Comparison of ENCODE assay signal across 20 cellular contexts in genomic region chr2:70806620-70807019, GRCh38. TPM values are rescaled to one million over a fixed set of nuclear protein-coding genes. Genes with fewer than 3 reads are reported as not detected.
DNase-seq lines count a peak whose midpoint lies in the region; ATAC-seq, FAIRE-seq and TF ChIP-seq lines count a peak whose summit lies in the region.
"Had no signal": no experiment of that assay in that cellular context is flagged by ENCODE, and none has a peak within 500 bp of the region (broad histone marks: within the 10 kb centered on the region; RNA-seq: fewer than 3 reads in every experiment).

No MANE protein-coding gene starts in this region.

- no peaks in the 10 kb centered on the region for H3K4me1 ChIP-seq in A549
- H3K4me1 ChIP-seq in K562 (replicated peaks in 1 of 2; ENCODE audit: control insufficient read depth in 2 of 2, insufficient read depth in 2 of 2, low read length in 2 of 2), result no peaks in the 10 kb centered on the region
- H3K4me1 ChIP-seq: Caco-2 had no signal

- FAIRE-seq in A549 (lab: Jason Lieb, UNC) (no peak), K562 (lab: Jason Lieb, UNC) (no peak)
- FAIRE-seq: G401.6 had no signal

- no peak overlapping the region for H3K27ac ChIP-seq in A549
- no peak overlapping the region for H3K27ac ChIP-seq in K562 (ENCODE audit: extremely low read depth, low read depth, low read length)

- in situ Hi-C loops in K562 (cut with MboI), result no loop called here

- peak; percentile 7 for DNase-seq in NCI-H2171 treated with DMSO at 0.1 percent for 48 hours (lab: John Stamatoyannopoulos, UW)
- no peak for DNase-seq in NCI-H2171 (lab: John Stamatoyannopoulos, UW)
- no peak for DNase-seq in A549 (ENCODE audit: low read depth in 1 of 2, low spot score in 1 of 2)
- DNase-seq in HEK293T (ENCODE audit: extremely low spot score), result no peak
- DNase-seq in K562 (ENCODE audit: extremely low read depth in 1 of 4, low spot score in 3 of 4), result no peak
- no peak for DNase-seq in NCI-H1694 (lab: John Stamatoyannopoulos, UW)
- no peak for DNase-seq in Right ventricle myocardium superior
- DNase-seq: 8988T; C1 segment of cervical spinal cord; Caco-2; CD4-positive, alpha-beta memory T cell; DND-41; H9; HFFc6 had no signal

- H3K9ac ChIP-seq in K562 (ENCODE audit: insufficient read depth in 1 of 2, low read depth in 2 of 2, low read length in 2 of 2), result no peak overlapping the region

- intact Hi-C loops in K562 (cut with micrococcal nuclease) (no loop called here), Right ventricle myocardium superior (cut with DNase I) (no loop called here)

- CTCF ChIA-PET in A549 (lab: Yijun Ruan, JAX) (interaction anchor here (0.7 to 4.0 kb wide), 8 partner anchors 17 to 515 kb away, joined by 3 to 21 read pairs (median 4); partner anchors contain the start of genes ADD2 and FIGLA), HEK293T (lab: Yijun Ruan, JAX) (no interaction called here), K562 (lab: Yijun Ruan, JAX; ENCODE audit: low intra/inter-chr PET ratio) (no interaction called here)

- TF ChIP-seq RAD21 in A549 (conservative IDR thresholded peaks at IDR 0.05 in 1 of 2, IDR thresholded peaks at IDR 0.05 in 1 of 2), result no peak
- no peak for TF ChIP-seq RAD21 in K562 (CRISPR knock-in tag; conservative IDR thresholded peaks at IDR 0.05 in 1 of 2, IDR thresholded peaks at IDR 0.05 in 1 of 2)

- TF ChIP-seq EP300 in A549 (IDR thresholded peaks at IDR 0.05), result no peak
- TF ChIP-seq EP300 in K562 (IDR thresholded peaks at IDR 0.05; ENCODE audit: low read length), result no peak

- 33% methylated on average over 6 of the region's 6 CpGs for WGBS in A549 (ENCODE audit: missing lambda C conversion rate)
- WGBS in K562 (ENCODE audit: insufficient coverage, low coverage, missing lambda C conversion rate), result 2% methylated on average over 6 of the region's 6 CpGs

- H3K4me2 ChIP-seq in A549 (no peak overlapping the region), K562 (ENCODE audit: insufficient read depth, low read length) (no peak overlapping the region)
- H3K4me2 ChIP-seq: GM23338 had no signal

- peaks cover 24 to 39% of the 10 kb centered on the region in 2 experiments for H3K27me3 ChIP-seq in K562 (ENCODE audit: control insufficient read depth in 2 of 2, insufficient read depth in 2 of 2, low read length in 2 of 2)

- ATAC-seq in A549 (no peak), K562 (no peak), Right ventricle myocardium superior (ENCODE audit: poor library complexity) (no peak)
- ATAC-seq: GM23338, HCT116 had no signal

- no peaks in the 10 kb centered on the region for H3K9me1 ChIP-seq in K562 (ENCODE audit: control insufficient read depth, insufficient read depth, low read length)

- H2AFZ ChIP-seq in K562 (ENCODE audit: low read depth, low read length), result no peak overlapping the region
- H2AFZ ChIP-seq: GM23338 had no signal

- POLR2A ChIA-PET in A549 (lab: Yijun Ruan, JAX), result interaction anchor here (0.9 kb wide), 1 partner anchor 13 kb away, joined by 3 read pairs; no protein-coding TSS in a partner anchor
- POLR2A ChIA-PET in HEK293T (lab: Yijun Ruan, JAX), result no interaction called here
- POLR2A ChIA-PET in K562 (lab: Yijun Ruan, JAX), result no interaction called here

- BruUV-seq in K562 (replicated peaks; lab: Mats Ljungman, UMichigan), result no TSS peak

- H3K9me3 ChIP-seq in A549 (no peaks in the 10 kb centered on the region), K562 (replicated peaks; ENCODE audit: control insufficient read depth, insufficient read depth, low read depth, low read length) (no peaks in the 10 kb centered on the region)
- H3K9me3 ChIP-seq: Caco-2 had no signal

- H4K20me1 ChIP-seq in K562 (replicated peaks; ENCODE audit: control insufficient read depth, insufficient read depth, low read length), result 0 out of 2 replicates have a peak, but pooled peaks cover 3% of the 10 kb centered on the region

- H3K79me2 ChIP-seq in K562 (ENCODE audit: control insufficient read depth, insufficient read depth, low read length), result no peaks in the 10 kb centered on the region

- H3K4me3 ChIP-seq in A549 (no peak overlapping the region), K562 (no peak overlapping the region)
- H3K4me3 ChIP-seq: GM23338 had no signal

- TF ChIP-seq POLR2A in A549 (IDR thresholded peaks at IDR 0.05; ENCODE audit: low read length) (no peak), K562 (conservative IDR thresholded peaks at IDR 0.05) (no peak)

- TF ChIP-seq CTCF in A549 (IDR thresholded peaks at IDR 0.05) (no peak), K562 (IDR thresholded peaks at IDR 0.05 in 2 of 3, conservative IDR thresholded peaks at IDR 0.05 in 1 of 3; ENCODE audit: insufficient read depth in 2 of 3, low read depth in 1 of 3, low read length in 3 of 3) (no peak)

- H3K36me3 ChIP-seq in K562 (ENCODE audit: control insufficient read depth, insufficient read depth, low read length), result no peaks in the 10 kb centered on the region

RNA-seq across cellular contexts. Expression of gene CLEC4F, which starts 13.8 kb away (rescaled TPM):
- not detected in 2 replicates for polyA plus RNA-seq in A549 (2011; rRNA removed)
- not detected in 2 replicates for polyA plus RNA-seq in A549 (2012; cell fraction: cytosol; rRNA removed)
- polyA plus RNA-seq in A549 (2012; cell fraction: nucleus; rRNA removed), result 0.02 and 0.04 TPM in 2 replicates
- polyA plus RNA-seq in A549 (2017; fragmentation: RNase III; extraction: RNeasy Plus Mini Kit Qiagen cat#74134 plus additional on column Dnase treatment), result not detected in 3 replicates
- polyA minus RNA-seq in A549 (2011; rRNA and poly(A)+ RNA removed), result not detected in 2 replicates
- not detected in 2 replicates for total RNA-seq in K562 (2011; cell fraction: chromatin; rRNA removed; ENCODE audit: low replicate concordance)
- not detected in 2 replicates for total RNA-seq in K562 (2011; cell fraction: nucleolus; rRNA removed)
- not detected in 2 replicates for total RNA-seq in K562 (2011; cell fraction: nucleoplasm; rRNA removed)
- total RNA-seq in K562 (2014; rRNA removed), result not detected in 2 replicates
- total RNA-seq in K562 (2014; rRNA removed; fragmentation: Illumina TruSeq; extraction: Trizol), result not detected in 2 replicates
- total RNA-seq in K562 (2015; rRNA removed; fragmentation: Illumina TruSeq; extraction: Trizol), result not detected in 2 replicates
- not detected in 2 replicates for total RNA-seq in K562 (2021)
- polyA plus RNA-seq in K562 (2011; rRNA removed), result not detected in 2 replicates
- not detected in 2 replicates for polyA plus RNA-seq in K562 (2011; cell fraction: cytosol; rRNA removed)
- polyA plus RNA-seq in K562 (2011; cell fraction: nucleus; rRNA removed), result not detected in 2 replicates
- not detected in 2 replicates for polyA plus RNA-seq in K562 (2012)
- not detected in 2 replicates for polyA plus RNA-seq in K562 (2014; fragmentation: Illumina TruSeq; extraction: Trizol)
- not detected for polyA plus RNA-seq in K562 (2014; fragmentation: Nextera tagmentation; extraction: Ambion mirVana)
- not detected in 2 replicates for polyA plus RNA-seq in K562 (2014; rRNA removed)
- not detected in 2 replicates for polyA minus RNA-seq in K562 (2011; rRNA and poly(A)+ RNA removed)
- polyA minus RNA-seq in K562 (2011; cell fraction: cytosol; rRNA and poly(A)+ RNA removed), result not detected in 2 replicates
- polyA minus RNA-seq in K562 (2011; cell fraction: nucleus; rRNA and poly(A)+ RNA removed), result not detected in 2 replicates
- total RNA-seq in Right ventricle myocardium superior, result 0.08 TPM
- total RNA-seq: Caco-2; CD4-positive, alpha-beta memory T cell; GM23338; H4; H9; HFFc6 had no signal
- polyA plus RNA-seq: BJ; CD4-positive, alpha-beta memory T cell; GM23338 had no signal

RNA-seq across cellular contexts. Expression of gene FIGLA, which starts 16.2 kb away (rescaled TPM):
- polyA plus RNA-seq in A549 (2011; rRNA removed) (not detected in 2 replicates), A549 (2017; fragmentation: RNase III; extraction: RNeasy Plus Mini Kit Qiagen cat#74134 plus additional on column Dnase treatment) (not detected in 3 replicates), K562 (2011; rRNA removed) (not detected in 2 replicates), K562 (2014; fragmentation: Illumina TruSeq; extraction: Trizol) (not detected in 2 replicates), K562 (2014; fragmentation: Nextera tagmentation; extraction: Ambion mirVana) (not detected), K562 (2014; rRNA removed) (not detected in 2 replicates)
- not detected in 2 replicates for polyA plus RNA-seq in A549 (2012; cell fraction: cytosol; rRNA removed)
- polyA plus RNA-seq in A549 (2012; cell fraction: nucleus; rRNA removed), result not detected in 2 replicates
- not detected in 2 replicates for polyA minus RNA-seq in A549 (2011; rRNA and poly(A)+ RNA removed)
- not detected in 2 replicates for total RNA-seq in K562 (2011; cell fraction: chromatin; rRNA removed; ENCODE audit: low replicate concordance)
- total RNA-seq in K562 (2011; cell fraction: nucleolus; rRNA removed), result not detected in 2 replicates
- not detected in 2 replicates for total RNA-seq in K562 (2011; cell fraction: nucleoplasm; rRNA removed)
- total RNA-seq in K562 (2014; rRNA removed) (not detected in 2 replicates), K562 (2014; rRNA removed; fragmentation: Illumina TruSeq; extraction: Trizol) (not detected in 2 replicates), K562 (2015; rRNA removed; fragmentation: Illumina TruSeq; extraction: Trizol) (not detected in 2 replicates), K562 (2021) (not detected in 2 replicates), Right ventricle myocardium superior (not detected)
- polyA plus RNA-seq in K562 (2011; cell fraction: cytosol; rRNA removed), result not detected in 2 replicates
- polyA plus RNA-seq in K562 (2011; cell fraction: nucleus; rRNA removed), result not detected in 2 replicates
- polyA plus RNA-seq in K562 (2012), result not detected in 2 replicates
- not detected in 2 replicates for polyA minus RNA-seq in K562 (2011; rRNA and poly(A)+ RNA removed)
- polyA minus RNA-seq in K562 (2011; cell fraction: cytosol; rRNA and poly(A)+ RNA removed), result not detected in 2 replicates
- not detected in 2 replicates for polyA minus RNA-seq in K562 (2011; cell fraction: nucleus; rRNA and poly(A)+ RNA removed)
- total RNA-seq: A673; Caco-2; CD4-positive, alpha-beta memory T cell; GM23338; H4; H9; HFFc6 had no signal
- polyA plus RNA-seq: BJ; CD4-positive, alpha-beta memory T cell; GM23338 had no signal

RNA-seq across cellular contexts. Expression of gene CD207, which starts 29.0 kb away (rescaled TPM):
- polyA plus RNA-seq in A549 (2011; rRNA removed), result 0.05 TPM in 1 of 2 replicates, not detected in the other
- 0.03 TPM in 1 of 2 replicates, not detected in the other for polyA plus RNA-seq in A549 (2012; cell fraction: cytosol; rRNA removed)
- polyA plus RNA-seq in A549 (2012; cell fraction: nucleus; rRNA removed), result not detected in 2 replicates
- 0.04 TPM in 1 of 3 replicates, not detected in the others for polyA plus RNA-seq in A549 (2017; fragmentation: RNase III; extraction: RNeasy Plus Mini Kit Qiagen cat#74134 plus additional on column Dnase treatment)
- not detected in 2 replicates for polyA minus RNA-seq in A549 (2011; rRNA and poly(A)+ RNA removed)
- not detected in 2 replicates for total RNA-seq in K562 (2011; cell fraction: chromatin; rRNA removed; ENCODE audit: low replicate concordance)
- not detected in 2 replicates for total RNA-seq in K562 (2011; cell fraction: nucleolus; rRNA removed)
- not detected in 2 replicates for total RNA-seq in K562 (2011; cell fraction: nucleoplasm; rRNA removed)
- 0.08 TPM in 1 of 2 replicates, not detected in the other for total RNA-seq in K562 (2014; rRNA removed)
- not detected in 2 replicates for total RNA-seq in K562 (2014; rRNA removed; fragmentation: Illumina TruSeq; extraction: Trizol)
- total RNA-seq in K562 (2015; rRNA removed; fragmentation: Illumina TruSeq; extraction: Trizol), result not detected in 2 replicates
- total RNA-seq in K562 (2021), result not detected in 2 replicates
- polyA plus RNA-seq in K562 (2011; rRNA removed), result not detected in 2 replicates
- polyA plus RNA-seq in K562 (2011; cell fraction: cytosol; rRNA removed), result not detected in 2 replicates
- polyA plus RNA-seq in K562 (2011; cell fraction: nucleus; rRNA removed), result not detected in 2 replicates
- polyA plus RNA-seq in K562 (2012), result not detected in 2 replicates
- not detected in 2 replicates for polyA plus RNA-seq in K562 (2014; fragmentation: Illumina TruSeq; extraction: Trizol)
- polyA plus RNA-seq in K562 (2014; fragmentation: Nextera tagmentation; extraction: Ambion mirVana), result not detected
- not detected in 2 replicates for polyA plus RNA-seq in K562 (2014; rRNA removed)
- polyA minus RNA-seq in K562 (2011; rRNA and poly(A)+ RNA removed), result not detected in 2 replicates
- not detected in 2 replicates for polyA minus RNA-seq in K562 (2011; cell fraction: cytosol; rRNA and poly(A)+ RNA removed)
- polyA minus RNA-seq in K562 (2011; cell fraction: nucleus; rRNA and poly(A)+ RNA removed), result not detected in 2 replicates
- not detected for total RNA-seq in Right ventricle myocardium superior
- total RNA-seq: CD4-positive, alpha-beta memory T cell; GM23338; H4; H9; HFFc6 had no signal
- polyA plus RNA-seq: BJ; CD4-positive, alpha-beta memory T cell; GM23338 had no signal

RNA-seq across cellular contexts. Expression of gene ADD2, which starts 38.6 kb away (rescaled TPM):
- 25.5 and 28.4 TPM in 2 replicates for polyA plus RNA-seq in A549 (2011; rRNA removed)
- 25.6 and 34.7 TPM in 2 replicates for polyA plus RNA-seq in A549 (2012; cell fraction: cytosol; rRNA removed)
- polyA plus RNA-seq in A549 (2012; cell fraction: nucleus; rRNA removed), result 21.4 and 26.2 TPM in 2 replicates
- 18.0 to 21.4 TPM (median 20.7 TPM) in 3 replicates for polyA plus RNA-seq in A549 (2017; fragmentation: RNase III; extraction: RNeasy Plus Mini Kit Qiagen cat#74134 plus additional on column Dnase treatment)
- 85.1 and 99.5 TPM in 2 replicates for polyA minus RNA-seq in A549 (2011; rRNA and poly(A)+ RNA removed)
- total RNA-seq in K562 (2011; cell fraction: chromatin; rRNA removed; ENCODE audit: low replicate concordance), result 39.1 and 60.6 TPM in 2 replicates
- 38.0 and 48.7 TPM in 2 replicates for total RNA-seq in K562 (2011; cell fraction: nucleolus; rRNA removed)
- 46.6 and 51.7 TPM in 2 replicates for total RNA-seq in K562 (2011; cell fraction: nucleoplasm; rRNA removed)
- total RNA-seq in K562 (2014; rRNA removed), result 52.1 and 59.3 TPM in 2 replicates
- total RNA-seq in K562 (2014; rRNA removed; fragmentation: Illumina TruSeq; extraction: Trizol), result 18.1 and 19.1 TPM in 2 replicates
- total RNA-seq in K562 (2015; rRNA removed; fragmentation: Illumina TruSeq; extraction: Trizol), result 17.9 and 19.7 TPM in 2 replicates
- total RNA-seq in K562 (2021), result 59.6 and 63.0 TPM in 2 replicates
- polyA plus RNA-seq in K562 (2011; rRNA removed), result 15.0 and 36.2 TPM in 2 replicates
- 20.6 and 70.3 TPM in 2 replicates for polyA plus RNA-seq in K562 (2011; cell fraction: cytosol; rRNA removed)
- polyA plus RNA-seq in K562 (2011; cell fraction: nucleus; rRNA removed), result 23.5 and 81.6 TPM in 2 replicates
- polyA plus RNA-seq in K562 (2012), result 20.9 and 29.6 TPM in 2 replicates
- polyA plus RNA-seq in K562 (2014; fragmentation: Illumina TruSeq; extraction: Trizol), result 60.0 and 60.4 TPM in 2 replicates
- 1 to 10 TPM; 3.5 to 4.0 TPM for polyA plus RNA-seq in K562 (2014; fragmentation: Nextera tagmentation; extraction: Ambion mirVana)
- polyA plus RNA-seq in K562 (2014; rRNA removed), result 55.9 and 58.6 TPM in 2 replicates
- polyA minus RNA-seq in K562 (2011; rRNA and poly(A)+ RNA removed), result 17.1 and 65.5 TPM in 2 replicates
- polyA minus RNA-seq in K562 (2011; cell fraction: cytosol; rRNA and poly(A)+ RNA removed), result 26.8 and 57.4 TPM in 2 replicates
- polyA minus RNA-seq in K562 (2011; cell fraction: nucleus; rRNA and poly(A)+ RNA removed), result 12.8 and 32.0 TPM in 2 replicates
- 2.0 TPM for total RNA-seq in Right ventricle myocardium superior
- total RNA-seq: Caco-2, HFFc6 had no signal
- polyA plus RNA-seq: BJ had no signal
